ENCODE assay signal across 10 cellular contexts in genomic region chr12:75889214-75889613, GRCh38.
DNase-seq lines count a peak whose midpoint lies in the region; ATAC-seq and TF ChIP-seq lines count a peak whose summit lies in the region.
"Had no signal": no experiment of that assay in that cellular context is flagged by ENCODE, and none has a peak within 500 bp of the region (broad histone marks: within the 10 kb centered on the region; RNA-seq: fewer than 3 reads in every experiment).

No MANE protein-coding gene starts in this region.

- no peak overlapping the region for H3K4me3 Mint-ChIP-seq in MCF 10A (ENCODE audit: unreplicated experiment)
- no peak overlapping the region for H3K4me3 Mint-ChIP-seq in progenitor cell of endocrine pancreas (ENCODE audit: low read depth)

- no peaks in the 10 kb centered on the region for H3K36me3 ChIP-seq in HUES48 (ENCODE audit: control insufficient read depth, insufficient read depth, low read length)

- H3K27ac Mint-ChIP-seq in MCF 10A (ENCODE audit: low read depth, unreplicated experiment), result peak overlapping the region; percentile 8
- peak overlapping the region; percentile 91 for H3K27ac Mint-ChIP-seq in progenitor cell of endocrine pancreas
- H3K27ac Mint-ChIP-seq: activated naive CD4-positive, alpha-beta T cell treated with anti-CD3 and anti-CD28 coated beads, Interleukin-2, amount 50 U/mL, for 72 hours had no signal

- ATAC-seq in GM19455 (IDR thresholded peaks at IDR 0.05; ENCODE audit: unreplicated experiment) (no peak), HG03039 (IDR thresholded peaks at IDR 0.05; ENCODE audit: unreplicated experiment) (no peak)
- ATAC-seq: activated naive CD4-positive, alpha-beta T cell treated with anti-CD3 and anti-CD28 coated beads, Interleukin-2, amount 50 U/mL, for 72 hours had no signal

- BruUV-seq in MCF 10A (replicated peaks; lab: Mats Ljungman, UMichigan), result no TSS peak

- no peak overlapping the region; the same call in 1 of the 2 replicates for H3K4me3 ChIP-seq in HUES48 (ENCODE audit: low read depth, low read length)

- peaks cover 25% of the 10 kb centered on the region for H3K4me1 ChIP-seq in HUES48 (ENCODE audit: control insufficient read depth, insufficient read depth, low read length)

- CTCF ChIA-PET in MCF 10A (lab: Yijun Ruan, JAX), result interaction anchor here (1.0 kb wide), 1 partner anchor 46 kb away, joined by 4 read pairs; no protein-coding TSS in a partner anchor

- peak overlapping the region; percentile 52 for H3K27ac ChIP-seq in HUES48 (ENCODE audit: low read depth, low read length)

- H3K27me3 ChIP-seq in HUES48 (ENCODE audit: control insufficient read depth, insufficient read depth, low read length), result no peaks in the 10 kb centered on the region

- peak overlapping the region; percentile 51 for H3K9ac ChIP-seq in HUES48 (ENCODE audit: low read depth, low read length)

- no peak for DNase-seq in MCF 10A (ENCODE audit: unreplicated experiment)
- peak; percentile 46 for DNase-seq in iPS-NIHi7 (ENCODE audit: extremely low spot score)
- no peak for DNase-seq in progenitor cell of endocrine pancreas (ENCODE audit: low spot score, unreplicated experiment)
- no peak for DNase-seq in dedifferentiated amniotic fluid mesenchymal stem cell (ENCODE audit: extremely low spot score)
- DNase-seq in NK-92 treated with Interleukin-12 subunit alpha and Interleukin-12 subunit beta, amount 100 ng/mL, for 24 hours (lab: John Stamatoyannopoulos, UW), result no peak
- DNase-seq: NCI-H1436 had no signal

- no peaks in the 10 kb centered on the region for H3K36me3 Mint-ChIP-seq in MCF 10A (ENCODE audit: insufficient read depth, unreplicated experiment)
- H3K36me3 Mint-ChIP-seq in progenitor cell of endocrine pancreas (ENCODE audit: insufficient read depth), result no peaks in the 10 kb centered on the region
- H3K36me3 Mint-ChIP-seq: activated naive CD4-positive, alpha-beta T cell treated with anti-CD3 and anti-CD28 coated beads, Interleukin-2, amount 50 U/mL, for 72 hours had no signal

- intact Hi-C loops in MCF 10A (cut with micrococcal nuclease), result no loop called here

- H3K27me3 Mint-ChIP-seq in MCF 10A (ENCODE audit: insufficient read depth, unreplicated experiment) (no peaks in the 10 kb centered on the region), progenitor cell of endocrine pancreas (no peaks in the 10 kb centered on the region)

- H3K9me3 Mint-ChIP-seq in MCF 10A (ENCODE audit: unreplicated experiment), result no peaks in the 10 kb centered on the region
- H3K9me3 Mint-ChIP-seq in progenitor cell of endocrine pancreas (ENCODE audit: low read depth), result no peaks in the 10 kb centered on the region
- H3K9me3 Mint-ChIP-seq: activated naive CD4-positive, alpha-beta T cell treated with anti-CD3 and anti-CD28 coated beads, Interleukin-2, amount 50 U/mL, for 72 hours had no signal

- no peaks in the 10 kb centered on the region for H3K9me3 ChIP-seq in HUES48 (ENCODE audit: control insufficient read depth, insufficient read depth, low read length)

- H3K4me1 Mint-ChIP-seq in MCF 10A (ENCODE audit: insufficient read depth, unreplicated experiment) (peaks cover 24% of the 10 kb centered on the region), progenitor cell of endocrine pancreas (ENCODE audit: low read depth) (peaks cover 18% of the 10 kb centered on the region)

- TF ChIP-seq CTCF in MCF 10A (IDR thresholded peaks at IDR 0.05; ENCODE audit: unreplicated experiment) (no peak), progenitor cell of endocrine pancreas (IDR thresholded peaks at IDR 0.05; ENCODE audit: unreplicated experiment) (no peak)

- POLR2A ChIA-PET in MCF 10A (lab: Yijun Ruan, JAX), result interaction anchor here (0.8 kb wide), 2 partner anchors 13 to 143 kb away, joined by 3 to 4 read pairs; no protein-coding TSS in a partner anchor
